13 cellular contexts compared by ENCODE assay signal in the genomic region with DNA sequence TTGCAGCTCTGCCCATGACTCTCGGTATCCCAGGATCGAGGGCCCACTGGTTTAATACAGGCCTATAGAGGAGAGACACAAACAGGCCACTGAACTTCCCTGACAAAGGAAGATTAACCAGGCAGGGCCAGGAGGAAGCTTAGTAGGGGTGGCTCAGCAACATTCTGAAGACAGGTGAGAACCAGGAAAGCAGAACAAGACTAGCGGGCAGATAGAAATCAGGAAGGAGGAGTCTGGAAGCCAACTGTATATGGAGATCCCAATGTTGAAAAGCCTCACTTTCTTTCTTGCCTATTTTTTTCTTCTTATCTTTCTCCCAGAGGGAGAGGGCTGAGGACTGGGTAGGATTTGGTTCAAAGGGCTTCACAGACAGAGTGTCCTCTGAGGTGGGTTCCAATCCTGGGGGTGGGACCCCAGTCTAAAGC.
"Had no signal": no experiment of that assay in that cellular context is flagged by ENCODE, and none has a peak within 500 bp of the region (broad histone marks: within the 10 kb centered on the region; RNA-seq: fewer than 3 reads in every experiment).

No MANE protein-coding gene starts in this region.

- H3K9me3 Mint-ChIP-seq: activated T-cell treated with anti-CD3 and anti-CD28 coated beads, Interleukin-2, amount 50 U/mL, for 24 hours had no signal

- H3K27me3 Mint-ChIP-seq: activated CD8-positive, alpha-beta memory T cell treated with anti-CD3 and anti-CD28 coated beads, Interleukin-2, amount 10 ng/mL, durations not matched to agents 7 days and 5 days; activated T-cell treated with anti-CD3 and anti-CD28 coated beads, Interleukin-2, amount 50 U/mL, for 24 hours; T-helper 17 cell had no signal

- DNase-seq: activated CD4-positive, alpha-beta T cell treated with anti-CD3 and anti-CD28 coated beads, Interleukin-2, amount 50 U/mL, for 4 hours; activated CD8-positive, alpha-beta memory T cell treated with anti-CD3 and anti-CD28 coated beads, Interleukin-2, amount 10 ng/mL, durations not matched to agents 7 days and 5 days; activated gamma-delta T cell treated with Interleukin-2 at 50 U/mL for 16 hours; activated T-cell treated with anti-CD3 and anti-CD28 coated beads, Interleukin-2, amount 50 U/mL, for 24 hours; colonic mucosa; foreskin keratinocyte; heart right ventricle; kidney; left ventricle myocardium inferior; mesenchymal stem cell; T-helper 17 cell; thyroid gland had no signal

- H3K4me3 Mint-ChIP-seq: activated CD8-positive, alpha-beta memory T cell treated with anti-CD3 and anti-CD28 coated beads, Interleukin-2, amount 10 ng/mL, durations not matched to agents 7 days and 5 days; activated T-cell treated with anti-CD3 and anti-CD28 coated beads, Interleukin-2, amount 50 U/mL, for 24 hours; T-helper 17 cell had no signal

- H3K36me3 Mint-ChIP-seq: activated CD8-positive, alpha-beta memory T cell treated with anti-CD3 and anti-CD28 coated beads, Interleukin-2, amount 10 ng/mL, durations not matched to agents 7 days and 5 days had no signal

- H3K27ac Mint-ChIP-seq: activated CD8-positive, alpha-beta memory T cell treated with anti-CD3 and anti-CD28 coated beads, Interleukin-2, amount 10 ng/mL, durations not matched to agents 7 days and 5 days; activated T-cell treated with anti-CD3 and anti-CD28 coated beads, Interleukin-2, amount 50 U/mL, for 24 hours; T-helper 17 cell had no signal

- ATAC-seq: activated CD4-positive, CD25-positive, alpha-beta regulatory T cell treated with anti-CD3 and anti-CD28 coated beads, Interleukin-2, amount 50 U/mL, for 24 hours; activated CD8-positive, alpha-beta memory T cell treated with anti-CD3 and anti-CD28 coated beads, Interleukin-2, amount 10 ng/mL, durations not matched to agents 7 days and 5 days; foreskin keratinocyte; T-helper 17 cell had no signal
